Comparison of ENCODE assay signal across 11 cellular contexts in genomic region chr13:59413121-59413520, GRCh38.
DNase-seq lines count a peak whose midpoint lies in the region; ATAC-seq and TF ChIP-seq lines count a peak whose summit lies in the region.
"Had no signal": no experiment of that assay in that cellular context is flagged by ENCODE, and none has a peak within 500 bp of the region (broad histone marks: within the 10 kb centered on the region; RNA-seq: fewer than 3 reads in every experiment).

No MANE protein-coding gene starts in this region.

- TF ChIP-seq CTCF in GM10248 (IDR thresholded peaks at IDR 0.05; ENCODE audit: control extremely low read depth, extremely low read depth, low read depth, missing control alignments): no peak
- no peak for TF ChIP-seq CTCF in omental fat pad (IDR thresholded peaks at IDR 0.05)

- CTCF ChIA-PET in GM10248 (lab: Yijun Ruan, JAX): interaction anchor here (1.1 to 1.3 kb wide), 2 partner anchors 10 to 21 kb away, joined by 3 to 4 read pairs; no protein-coding TSS in a partner anchor

- DNase-seq in GM10248 (ENCODE audit: extremely low spot score): peak; percentile 10
- DNase-seq in SKM-1 treated with dmso at 0.1 percent for 144 hours (lab: John Stamatoyannopoulos, UW; ENCODE audit: unreplicated experiment): peak; percentile 31
- DNase-seq in activated CD4-positive, alpha-beta T cell treated with anti-CD3 and anti-CD28 coated beads for 1 hour: no peak
- DNase-seq in omental fat pad (ENCODE audit: low spot score): no peak
- no peak for DNase-seq in NCI-H82 (lab: John Stamatoyannopoulos, UW)
- DNase-seq: central memory CD4-positive, alpha-beta T cell; uterus had no signal

- POLR2A ChIA-PET in GM10248 (lab: Yijun Ruan, JAX): interaction anchor here (0.7 kb wide), 1 partner anchor 1188 kb away, joined by 3 read pairs; no protein-coding TSS in a partner anchor

- ATAC-seq in GM21515 (IDR thresholded peaks at IDR 0.05; ENCODE audit: unreplicated experiment) (peak; percentile 82), HG03378 (IDR thresholded peaks at IDR 0.05; ENCODE audit: unreplicated experiment) (peak; percentile 95), HG02763 (IDR thresholded peaks at IDR 0.05; ENCODE audit: unreplicated experiment) (no peak), omental fat pad (ENCODE audit: low FRiP score) (no peak)
- ATAC-seq: HCT116 had no signal

Comparison
In these comparisons a context has a peak if more than half of its experiments do, and no peak if none do; other contexts are left out.
1. DNase-seq: peak in GM10248 (single experiment) and SKM-1 treated with dmso at 0.1 percent for 144 hours (single experiment); none in activated CD4-positive, alpha-beta T cell treated with anti-CD3 and anti-CD28 coated beads for 1 hour (single experiment), omental fat pad (single experiment) and NCI-H82 (single experiment).
2. ATAC-seq: peak in GM21515 (single experiment) and HG03378 (single experiment); none in HG02763 (single experiment) and omental fat pad (single experiment).